11 cellular contexts compared by ENCODE assay signal in the genomic region with DNA sequence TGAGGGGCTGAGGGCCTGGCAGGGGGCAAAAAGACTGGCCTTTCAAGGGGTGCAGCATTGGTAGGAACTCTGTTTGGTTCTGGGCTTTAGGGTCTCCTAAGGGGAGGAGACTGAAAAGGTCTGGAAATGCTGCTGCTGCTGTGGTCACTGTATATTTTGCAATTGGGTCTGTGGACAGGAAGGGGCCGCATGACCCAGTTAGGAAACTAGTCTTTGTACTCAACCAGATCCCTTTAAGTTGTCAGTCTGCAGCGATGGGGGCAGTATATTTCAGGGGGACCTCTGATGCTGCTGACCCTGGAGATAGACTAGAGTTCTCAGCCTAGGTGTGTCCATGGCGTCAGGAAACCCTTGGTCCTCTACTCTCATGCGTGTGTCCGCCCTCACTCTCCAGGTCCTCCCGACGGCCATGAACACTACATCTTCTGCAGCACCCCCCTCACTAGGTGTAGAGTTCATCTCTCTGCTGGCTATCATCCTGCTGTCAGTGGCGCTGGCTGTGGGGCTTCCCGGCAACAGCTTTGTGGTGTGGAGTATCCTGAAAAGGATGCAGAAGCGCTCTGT. TPM values are rescaled to one million over a fixed set of nuclear protein-coding genes. Genes with fewer than 3 reads are reported as not detected.
DNase-seq lines count a peak whose midpoint lies in the region; ATAC-seq, FAIRE-seq and TF ChIP-seq lines count a peak whose summit lies in the region.
"Had no signal": no experiment of that assay in that cellular context is flagged by ENCODE, and none has a peak within 500 bp of the region (broad histone marks: within the 10 kb centered on the region; RNA-seq: fewer than 3 reads in every experiment).

No MANE protein-coding gene starts in this region.

- peaks cover 42% of the 10 kb centered on the region for H3K4me1 ChIP-seq in CD8-positive, alpha-beta T cell (ENCODE audit: insufficient read depth, low read length)
- H3K4me1 ChIP-seq in left lung (peaks cover 28 to 90% of the 10 kb centered on the region in 2 donors), small intestine (ENCODE audit: control insufficient read depth in 2 of 2, insufficient read depth in 1 of 2, low read depth in 1 of 2, low read length in 1 of 2) (peaks cover 5 to 9% of the 10 kb centered on the region in 2 donors)

- no peak overlapping the region for H3K4me3 ChIP-seq in CD8-positive, alpha-beta T cell (ENCODE audit: low read depth, low read length)
- H3K4me3 ChIP-seq in left lung (peak overlapping the region in 1 of 2 donors; percentile 32), small intestine (ENCODE audit: low read depth in 1 of 2, low read length in 2 of 2) (no peak overlapping the region)
- H3K4me3 ChIP-seq: hepatocyte had no signal

- FAIRE-seq in small intestine (lab: Jason Lieb, UNC), result no peak

- intact Hi-C loops in CD8-positive, alpha-beta T cell (cut with DNase I, micrococcal nuclease), result no loop called here
- intact Hi-C loops in left lung (cut with DNase I), result no loop called here

- no peaks in the 10 kb centered on the region for H3K27me3 ChIP-seq in CD8-positive, alpha-beta T cell (ENCODE audit: insufficient read depth, low read length)
- H3K27me3 ChIP-seq in left lung (peaks cover 0 to 37% of the 10 kb centered on the region in 2 donors), small intestine (ENCODE audit: control insufficient read depth in 2 of 2, insufficient read depth in 2 of 2, low read length in 2 of 2) (peaks cover 0 to 3% of the 10 kb centered on the region in 2 donors)

- no peaks in the 10 kb centered on the region for H3K9me3 ChIP-seq in CD8-positive, alpha-beta T cell (ENCODE audit: low read length)
- H3K9me3 ChIP-seq in left lung, result no peaks in the 10 kb centered on the region
- H3K9me3 ChIP-seq in small intestine (ENCODE audit: control insufficient read depth, low read depth), result no peaks in the 10 kb centered on the region

- peaks cover 3% of the 10 kb centered on the region for H3K27me3 Mint-ChIP-seq in CD8-positive, alpha-beta T cell (ENCODE audit: low read depth)
- peaks cover 1 to 3% of the 10 kb centered on the region in 2 donors for H3K27me3 Mint-ChIP-seq in T-cell
- H3K27me3 Mint-ChIP-seq: activated naive CD8-positive, alpha-beta T cell treated with anti-CD3 and anti-CD28 coated beads, Interleukin-2, amount 50 U/mL, for 24 hours had no signal

- H3K36me3 ChIP-seq in CD8-positive, alpha-beta T cell (ENCODE audit: insufficient read depth, low read length), result no peaks in the 10 kb centered on the region
- peaks cover 0 to 30% of the 10 kb centered on the region in 2 donors for H3K36me3 ChIP-seq in left lung
- H3K36me3 ChIP-seq in small intestine (ENCODE audit: control insufficient read depth in 2 of 2, insufficient read depth in 2 of 2, low read length in 2 of 2), result no peaks in the 10 kb centered on the region

- TF ChIP-seq CTCF in CD8-positive, alpha-beta T cell (IDR thresholded peaks at IDR 0.05), result no peak
- TF ChIP-seq CTCF in left lung (IDR thresholded peaks at IDR 0.05), result no peak

- CTCF ChIA-PET in CD8-positive, alpha-beta T cell (lab: Charles Lee), result interaction anchor here (10.6 kb wide), 1 partner anchor 18 kb away, joined by 192 read pairs; a partner anchor contains a TSS
- CTCF ChIA-PET in T-cell (lab: Charles Lee), result interaction anchor here in 1 of 2 donors (0.6 kb wide), 1 partner anchor 18 kb away, joined by 4 read pairs; no protein-coding TSS in a partner anchor

- no peaks in the 10 kb centered on the region for H3K9me3 Mint-ChIP-seq in CD8-positive, alpha-beta T cell
- H3K9me3 Mint-ChIP-seq in T-cell, result no peaks in the 10 kb centered on the region
- H3K9me3 Mint-ChIP-seq: activated naive CD8-positive, alpha-beta T cell treated with anti-CD3 and anti-CD28 coated beads, Interleukin-2, amount 50 U/mL, for 24 hours had no signal

- H3K4me3 Mint-ChIP-seq in CD8-positive, alpha-beta T cell, result no peak overlapping the region
- H3K4me3 Mint-ChIP-seq in T-cell, result peak overlapping the region in 2 of 3 donors; percentile 3 to 74
- H3K4me3 Mint-ChIP-seq: activated naive CD8-positive, alpha-beta T cell treated with anti-CD3 and anti-CD28 coated beads, Interleukin-2, amount 50 U/mL, for 24 hours had no signal

- H3K27ac ChIP-seq in CD8-positive, alpha-beta T cell (ENCODE audit: low read depth, low read length), result no peak overlapping the region
- peak overlapping the region; percentile 51 to 95 for H3K27ac ChIP-seq in left lung
- peak overlapping the region; percentile 66 to 76 for H3K27ac ChIP-seq in small intestine (ENCODE audit: low read depth in 1 of 2, low read length in 1 of 2)
- H3K27ac ChIP-seq: hepatocyte had no signal

- peaks cover 2% of the 10 kb centered on the region for H3K36me3 Mint-ChIP-seq in CD8-positive, alpha-beta T cell
- peaks cover 4% of the 10 kb centered on the region for H3K36me3 Mint-ChIP-seq in T-cell

- no peak for DNase-seq in CD8-positive, alpha-beta T cell
- DNase-seq in T-cell (no peak), left lung (no peak), small intestine (no peak), NCI-H1930 (lab: John Stamatoyannopoulos, UW) (no peak)
- DNase-seq: activated naive CD8-positive, alpha-beta T cell treated with anti-CD3 and anti-CD28 coated beads, Interleukin-2, amount 50 U/mL, for 24 hours; KBM-7 had no signal

- H3K4me1 Mint-ChIP-seq in CD8-positive, alpha-beta T cell (ENCODE audit: low read depth), result peaks cover 47% of the 10 kb centered on the region
- peaks cover 51 to 53% (median 53%) of the 10 kb centered on the region in 3 donors for H3K4me1 Mint-ChIP-seq in T-cell

- no peak for ATAC-seq in CD8-positive, alpha-beta T cell
- ATAC-seq in T-cell (replicated peaks in 1 of 4) (no peak), left lung (no peak), GM19463 (IDR thresholded peaks at IDR 0.05; ENCODE audit: unreplicated experiment) (no peak), GM18909 (IDR thresholded peaks at IDR 0.05; ENCODE audit: poor library complexity, unreplicated experiment) (no peak)
- ATAC-seq: activated naive CD8-positive, alpha-beta T cell treated with anti-CD3 and anti-CD28 coated beads, Interleukin-2, amount 50 U/mL, for 24 hours had no signal

- peak overlapping the region; percentile 55 for H3K27ac Mint-ChIP-seq in CD8-positive, alpha-beta T cell
- peak overlapping the region; percentile 72 to 94 for H3K27ac Mint-ChIP-seq in T-cell
- H3K27ac Mint-ChIP-seq: activated naive CD8-positive, alpha-beta T cell treated with anti-CD3 and anti-CD28 coated beads, Interleukin-2, amount 50 U/mL, for 24 hours had no signal

- POLR2A ChIA-PET in CD8-positive, alpha-beta T cell (lab: Charles Lee), result no interaction called here
- POLR2A ChIA-PET in T-cell (lab: Charles Lee), result interaction anchor here in 1 of 2 donors (0.6 kb wide), 1 partner anchor 107 kb away, joined by 4 read pairs; no protein-coding TSS in a partner anchor

- WGBS in small intestine, 3 donors, result 45 to 78% (median 61%) methylated on average over 10 of the region's 10 CpGs

RNA-seq across cellular contexts. Expression of a gene that starts 4.0 kb away (rescaled TPM):
- total RNA-seq in CD8-positive, alpha-beta T cell, result 10 to 100 TPM; 15.4 to 16.7 TPM
- total RNA-seq in T-cell (10 to 100 TPM; 17.0 to 29.0 (median 18.0) TPM), left lung (10 to 100 TPM in 1 of 2 donors, 1 to 10 TPM in 1; 5.9 to 26.1 TPM)
- 10 to 100 TPM in 2 of 3 donors, 1 to 10 TPM in 1; 9.8 to 37.0 (median 21.9) TPM for polyA plus RNA-seq in small intestine

RNA-seq across cellular contexts. Expression of a gene that starts 5.4 kb away (rescaled TPM):
- 10 to 100 TPM; 18.9 to 21.5 TPM for total RNA-seq in CD8-positive, alpha-beta T cell
- total RNA-seq in T-cell, result 10 to 100 TPM; 18.6 to 25.2 (median 20.3) TPM
- 1 to 10 TPM; 4.5 to 6.3 TPM for total RNA-seq in left lung
- 1 to 10 TPM in 2 of 3 donors, under 1 TPM in 1; 0.89 to 2.7 (median 1.9) TPM for polyA plus RNA-seq in small intestine

RNA-seq across cellular contexts. Expression of a gene that starts 7.5 kb away (rescaled TPM):
- total RNA-seq in CD8-positive, alpha-beta T cell, result 10 to 100 TPM; 11.8 to 13.4 TPM
- total RNA-seq in T-cell (10 to 100 TPM; 13.0 to 22.8 (median 20.8) TPM), left lung (10 to 100 TPM in 1 of 2 donors, 1 to 10 TPM in 1; 9.2 to 22.7 TPM)
- polyA plus RNA-seq in small intestine, result 100 to 1,000 TPM in 2 of 3 donors, 10 to 100 TPM in 1; 31.2 to 273 (median 195) TPM
- total RNA-seq: chondrocyte had no signal

RNA-seq across cellular contexts. Expression of a gene that starts 15.7 kb away (rescaled TPM):
- 10 to 100 TPM; 35.6 to 35.8 TPM for total RNA-seq in CD8-positive, alpha-beta T cell
- total RNA-seq in T-cell, result 10 to 100 TPM; 29.7 to 33.2 (median 30.8) TPM
- 10 to 100 TPM; 22.4 to 24.8 TPM for total RNA-seq in left lung
- polyA plus RNA-seq in small intestine, result 10 to 100 TPM in 2 of 3 donors, 1 to 10 TPM in 1; 9.7 to 22.5 (median 14.3) TPM

RNA-seq across cellular contexts. Expression of a gene that starts 15.7 kb away (rescaled TPM):
- total RNA-seq in CD8-positive, alpha-beta T cell, result 10 to 100 TPM; 24.3 to 28.5 TPM
- total RNA-seq in T-cell (10 to 100 TPM; 34.2 to 47.6 (median 39.1) TPM), left lung (10 to 100 TPM; 24.9 to 50.2 TPM)
- 10 to 100 TPM; 45.2 to 95.7 (median 68.6) TPM for polyA plus RNA-seq in small intestine
